Comparison of ENCODE assay signal across 3 cellular contexts in the genomic region with DNA sequence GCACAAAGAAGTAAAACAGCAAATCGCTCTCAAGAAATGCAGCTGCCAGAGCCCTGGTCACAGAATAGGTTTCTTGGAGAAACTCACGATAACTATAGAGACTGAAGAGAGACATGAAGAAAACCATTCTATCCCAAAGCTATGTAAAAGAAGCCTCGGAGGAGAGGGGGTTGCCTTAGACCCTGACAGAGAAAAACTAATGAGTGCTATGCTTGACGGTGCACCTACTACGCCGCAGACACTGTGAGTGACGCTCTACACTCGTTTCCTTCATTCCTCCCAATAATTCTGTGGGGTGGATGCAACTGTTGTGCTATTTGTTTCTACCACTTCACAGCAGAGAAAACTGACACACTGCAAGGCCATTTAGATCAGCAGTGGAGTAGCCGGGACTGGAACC.
TF ChIP-seq lines count a peak whose summit lies in the region.

No MANE protein-coding gene starts in this region.

TF ChIP-seq in liver, 16 proteins besides CTCF, POLR2A, EP300 and RAD21 (continued from another document):
- TF ChIP-seq, protein P1, sequence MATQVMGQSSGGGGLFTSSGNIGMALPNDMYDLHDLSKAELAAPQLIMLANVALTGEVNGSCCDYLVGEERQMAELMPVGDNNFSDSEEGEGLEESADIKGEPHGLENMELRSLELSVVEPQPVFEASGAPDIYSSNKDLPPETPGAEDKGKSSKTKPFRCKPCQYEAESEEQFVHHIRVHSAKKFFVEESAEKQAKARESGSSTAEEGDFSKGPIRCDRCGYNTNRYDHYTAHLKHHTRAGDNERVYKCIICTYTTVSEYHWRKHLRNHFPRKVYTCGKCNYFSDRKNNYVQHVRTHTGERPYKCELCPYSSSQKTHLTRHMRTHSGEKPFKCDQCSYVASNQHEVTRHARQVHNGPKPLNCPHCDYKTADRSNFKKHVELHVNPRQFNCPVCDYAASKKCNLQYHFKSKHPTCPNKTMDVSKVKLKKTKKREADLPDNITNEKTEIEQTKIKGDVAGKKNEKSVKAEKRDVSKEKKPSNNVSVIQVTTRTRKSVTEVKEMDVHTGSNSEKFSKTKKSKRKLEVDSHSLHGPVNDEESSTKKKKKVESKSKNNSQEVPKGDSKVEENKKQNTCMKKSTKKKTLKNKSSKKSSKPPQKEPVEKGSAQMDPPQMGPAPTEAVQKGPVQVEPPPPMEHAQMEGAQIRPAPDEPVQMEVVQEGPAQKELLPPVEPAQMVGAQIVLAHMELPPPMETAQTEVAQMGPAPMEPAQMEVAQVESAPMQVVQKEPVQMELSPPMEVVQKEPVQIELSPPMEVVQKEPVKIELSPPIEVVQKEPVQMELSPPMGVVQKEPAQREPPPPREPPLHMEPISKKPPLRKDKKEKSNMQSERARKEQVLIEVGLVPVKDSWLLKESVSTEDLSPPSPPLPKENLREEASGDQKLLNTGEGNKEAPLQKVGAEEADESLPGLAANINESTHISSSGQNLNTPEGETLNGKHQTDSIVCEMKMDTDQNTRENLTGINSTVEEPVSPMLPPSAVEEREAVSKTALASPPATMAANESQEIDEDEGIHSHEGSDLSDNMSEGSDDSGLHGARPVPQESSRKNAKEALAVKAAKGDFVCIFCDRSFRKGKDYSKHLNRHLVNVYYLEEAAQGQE (IDR thresholded peaks at IDR 0.05): no peak
- no peak for TF ChIP-seq GABPA (IDR thresholded peaks at IDR 0.05 in 1 of 2, conservative IDR thresholded peaks at IDR 0.05 in 1 of 2)
- TF ChIP-seq HNF4A (conservative IDR thresholded peaks at IDR 0.05): no peak
- TF ChIP-seq HNF4G (IDR thresholded peaks at IDR 0.05): no peak

TF ChIP-seq in HepG2, 621 proteins besides CTCF, POLR2A, EP300 and RAD21:
- TF ChIP-seq ZNF281 (CRISPR knock-in tag; IDR thresholded peaks at IDR 0.05; ENCODE audit: borderline replicate concordance) (no peak), ZNF496 (CRISPR knock-in tag; IDR thresholded peaks at IDR 0.05; ENCODE audit: insufficient replicate concordance) (no peak)
TF ChIP-seq in HepG2: peak in this region for 0.

TF ChIP-seq in SK-N-SH treated with all-trans-retinoic acid at 6 μM for 48 hours, 23 proteins besides CTCF, POLR2A, EP300 and RAD21 (continued from another document):
- TF ChIP-seq, protein P2, sequence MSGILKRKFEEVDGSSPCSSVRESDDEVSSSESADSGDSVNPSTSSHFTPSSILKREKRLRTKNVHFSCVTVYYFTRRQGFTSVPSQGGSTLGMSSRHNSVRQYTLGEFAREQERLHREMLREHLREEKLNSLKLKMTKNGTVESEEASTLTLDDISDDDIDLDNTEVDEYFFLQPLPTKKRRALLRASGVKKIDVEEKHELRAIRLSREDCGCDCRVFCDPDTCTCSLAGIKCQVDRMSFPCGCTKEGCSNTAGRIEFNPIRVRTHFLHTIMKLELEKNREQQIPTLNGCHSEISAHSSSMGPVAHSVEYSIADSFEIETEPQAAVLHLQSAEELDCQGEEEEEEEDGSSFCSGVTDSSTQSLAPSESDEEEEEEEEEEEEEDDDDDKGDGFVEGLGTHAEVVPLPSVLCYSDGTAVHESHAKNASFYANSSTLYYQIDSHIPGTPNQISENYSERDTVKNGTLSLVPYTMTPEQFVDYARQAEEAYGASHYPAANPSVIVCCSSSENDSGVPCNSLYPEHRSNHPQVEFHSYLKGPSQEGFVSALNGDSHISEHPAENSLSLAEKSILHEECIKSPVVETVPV (CRISPR knock-in tag; IDR thresholded peaks at IDR 0.05): no peak
- TF ChIP-seq ESRRG (CRISPR knock-in tag; IDR thresholded peaks at IDR 0.05): no peak
- no peak for TF ChIP-seq ZNF70 (CRISPR knock-in tag; IDR thresholded peaks at IDR 0.05)
- no peak for TF ChIP-seq ZFP30 (CRISPR knock-in tag; IDR thresholded peaks at IDR 0.05)
- no peak for TF ChIP-seq ZNF8 (CRISPR knock-in tag; IDR thresholded peaks at IDR 0.05)
- no peak for TF ChIP-seq ARNTL (CRISPR knock-in tag; IDR thresholded peaks at IDR 0.05; ENCODE audit: borderline replicate concordance, low read depth)
- no peak for TF ChIP-seq ISL1 (CRISPR knock-in tag; IDR thresholded peaks at IDR 0.05)
- TF ChIP-seq OSR1 (CRISPR knock-in tag; IDR thresholded peaks at IDR 0.05): no peak
- TF ChIP-seq TCF4 (CRISPR knock-in tag; IDR thresholded peaks at IDR 0.05; ENCODE audit: borderline replicate concordance): no peak
- TF ChIP-seq, protein P3, sequence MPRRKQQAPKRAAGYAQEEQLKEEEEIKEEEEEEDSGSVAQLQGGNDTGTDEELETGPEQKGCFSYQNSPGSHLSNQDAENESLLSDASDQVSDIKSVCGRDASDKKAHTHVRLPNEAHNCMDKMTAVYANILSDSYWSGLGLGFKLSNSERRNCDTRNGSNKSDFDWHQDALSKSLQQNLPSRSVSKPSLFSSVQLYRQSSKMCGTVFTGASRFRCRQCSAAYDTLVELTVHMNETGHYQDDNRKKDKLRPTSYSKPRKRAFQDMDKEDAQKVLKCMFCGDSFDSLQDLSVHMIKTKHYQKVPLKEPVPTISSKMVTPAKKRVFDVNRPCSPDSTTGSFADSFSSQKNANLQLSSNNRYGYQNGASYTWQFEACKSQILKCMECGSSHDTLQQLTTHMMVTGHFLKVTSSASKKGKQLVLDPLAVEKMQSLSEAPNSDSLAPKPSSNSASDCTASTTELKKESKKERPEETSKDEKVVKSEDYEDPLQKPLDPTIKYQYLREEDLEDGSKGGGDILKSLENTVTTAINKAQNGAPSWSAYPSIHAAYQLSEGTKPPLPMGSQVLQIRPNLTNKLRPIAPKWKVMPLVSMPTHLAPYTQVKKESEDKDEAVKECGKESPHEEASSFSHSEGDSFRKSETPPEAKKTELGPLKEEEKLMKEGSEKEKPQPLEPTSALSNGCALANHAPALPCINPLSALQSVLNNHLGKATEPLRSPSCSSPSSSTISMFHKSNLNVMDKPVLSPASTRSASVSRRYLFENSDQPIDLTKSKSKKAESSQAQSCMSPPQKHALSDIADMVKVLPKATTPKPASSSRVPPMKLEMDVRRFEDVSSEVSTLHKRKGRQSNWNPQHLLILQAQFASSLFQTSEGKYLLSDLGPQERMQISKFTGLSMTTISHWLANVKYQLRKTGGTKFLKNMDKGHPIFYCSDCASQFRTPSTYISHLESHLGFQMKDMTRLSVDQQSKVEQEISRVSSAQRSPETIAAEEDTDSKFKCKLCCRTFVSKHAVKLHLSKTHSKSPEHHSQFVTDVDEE (CRISPR knock-in tag; IDR thresholded peaks at IDR 0.05): no peak
- no peak for TF ChIP-seq BACH2 (CRISPR knock-in tag; IDR thresholded peaks at IDR 0.05; ENCODE audit: borderline replicate concordance)
- TF ChIP-seq CREB5 (CRISPR knock-in tag; IDR thresholded peaks at IDR 0.05; ENCODE audit: low read depth): no peak
- TF ChIP-seq SNAI2 (CRISPR knock-in tag; IDR thresholded peaks at IDR 0.05): no peak
- no peak for TF ChIP-seq ZFP3 (CRISPR knock-in tag; IDR thresholded peaks at IDR 0.05)
- no peak for TF ChIP-seq PPARA (CRISPR knock-in tag; IDR thresholded peaks at IDR 0.05; ENCODE audit: borderline replicate concordance)
- TF ChIP-seq, protein P4, sequence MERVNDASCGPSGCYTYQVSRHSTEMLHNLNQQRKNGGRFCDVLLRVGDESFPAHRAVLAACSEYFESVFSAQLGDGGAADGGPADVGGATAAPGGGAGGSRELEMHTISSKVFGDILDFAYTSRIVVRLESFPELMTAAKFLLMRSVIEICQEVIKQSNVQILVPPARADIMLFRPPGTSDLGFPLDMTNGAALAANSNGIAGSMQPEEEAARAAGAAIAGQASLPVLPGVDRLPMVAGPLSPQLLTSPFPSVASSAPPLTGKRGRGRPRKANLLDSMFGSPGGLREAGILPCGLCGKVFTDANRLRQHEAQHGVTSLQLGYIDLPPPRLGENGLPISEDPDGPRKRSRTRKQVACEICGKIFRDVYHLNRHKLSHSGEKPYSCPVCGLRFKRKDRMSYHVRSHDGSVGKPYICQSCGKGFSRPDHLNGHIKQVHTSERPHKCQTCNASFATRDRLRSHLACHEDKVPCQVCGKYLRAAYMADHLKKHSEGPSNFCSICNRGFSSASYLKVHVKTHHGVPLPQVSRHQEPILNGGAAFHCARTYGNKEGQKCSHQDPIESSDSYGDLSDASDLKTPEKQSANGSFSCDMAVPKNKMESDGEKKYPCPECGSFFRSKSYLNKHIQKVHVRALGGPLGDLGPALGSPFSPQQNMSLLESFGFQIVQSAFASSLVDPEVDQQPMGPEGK (CRISPR knock-in tag; IDR thresholded peaks at IDR 0.05; ENCODE audit: borderline replicate concordance): no peak
- no peak for TF ChIP-seq POU6F1 (CRISPR knock-in tag; IDR thresholded peaks at IDR 0.05; ENCODE audit: borderline replicate concordance, low read depth)
- no peak for TF ChIP-seq CSDC2 (CRISPR knock-in tag; IDR thresholded peaks at IDR 0.05)
- no peak for TF ChIP-seq ZC3H10 (CRISPR knock-in tag; IDR thresholded peaks at IDR 0.05)
